Comparison of ENCODE assay signal across 1 cellular context in genomic region chr2:218074031-218074430, GRCh38.
TF ChIP-seq lines count a peak whose summit lies in the region.

No MANE protein-coding gene starts in this region.

TF ChIP-seq in GM23338, 12 proteins besides CTCF, POLR2A, EP300 and RAD21 (continued from another document):
- TF ChIP-seq ZNF462 (CRISPR knock-in tag; IDR thresholded peaks at IDR 0.05) (no peak), STAT1 (IDR thresholded peaks at IDR 0.05; ENCODE audit: unreplicated experiment) (no peak)
TF ChIP-seq in GM23338: peak in this region for 0.
